ENCODE assay signal across 18 cellular contexts in genomic region chr2:688504-689076, GRCh38.
"Had no signal": no experiment of that assay in that cellular context is flagged by ENCODE, and none has a peak within 500 bp of the region (broad histone marks: within the 10 kb centered on the region; RNA-seq: fewer than 3 reads in every experiment).

No MANE protein-coding gene starts in this region.

- H3K27me3 Mint-ChIP-seq: naive B cell had no signal

- H3K27ac Mint-ChIP-seq: stimulated activated naive CD8-positive, alpha-beta T cell treated with anti-CD3 and anti-CD28 coated beads, Interleukin-15, Interleukin-2, amounts not matched to agents 100 ng/mL and 50 ng/mL, for 24 hours had no signal

- DNase-seq: effector memory CD4-positive, alpha-beta T cell; gastrocnemius medialis; glutamatergic neuron; kidney; left cardiac atrium; left ventricle myocardium superior; mesenchymal stem cell; midbrain; naive B cell; posterior cingulate gyrus; sigmoid colon; testis; trophoblast cell had no signal

- H3K27me3 ChIP-seq: sigmoid colon, testis had no signal

- H3K4me3 ChIP-seq: gastrocnemius medialis, lung, sigmoid colon, skin epidermis, testis had no signal

- H3K4me1 ChIP-seq: gastrocnemius medialis, sigmoid colon, testis had no signal

- H3K4me1 Mint-ChIP-seq: neural crest cell had no signal

- H3K4me3 Mint-ChIP-seq: neural crest cell; stimulated activated naive CD8-positive, alpha-beta T cell treated with anti-CD3 and anti-CD28 coated beads, Interleukin-15, Interleukin-2, amounts not matched to agents 100 ng/mL and 50 ng/mL, for 24 hours had no signal

- ATAC-seq: esophagus mucosa, gastrocnemius medialis, left cardiac atrium, left ventricle myocardium superior had no signal

- H3K27ac ChIP-seq: gastrocnemius medialis, sigmoid colon, skin epidermis, testis had no signal

- H3K9me3 ChIP-seq: gastrocnemius medialis, sigmoid colon, testis had no signal

- H3K36me3 ChIP-seq: gastrocnemius medialis, sigmoid colon had no signal
